ENCODE assay signal across 8 cellular contexts in the genomic region with DNA sequence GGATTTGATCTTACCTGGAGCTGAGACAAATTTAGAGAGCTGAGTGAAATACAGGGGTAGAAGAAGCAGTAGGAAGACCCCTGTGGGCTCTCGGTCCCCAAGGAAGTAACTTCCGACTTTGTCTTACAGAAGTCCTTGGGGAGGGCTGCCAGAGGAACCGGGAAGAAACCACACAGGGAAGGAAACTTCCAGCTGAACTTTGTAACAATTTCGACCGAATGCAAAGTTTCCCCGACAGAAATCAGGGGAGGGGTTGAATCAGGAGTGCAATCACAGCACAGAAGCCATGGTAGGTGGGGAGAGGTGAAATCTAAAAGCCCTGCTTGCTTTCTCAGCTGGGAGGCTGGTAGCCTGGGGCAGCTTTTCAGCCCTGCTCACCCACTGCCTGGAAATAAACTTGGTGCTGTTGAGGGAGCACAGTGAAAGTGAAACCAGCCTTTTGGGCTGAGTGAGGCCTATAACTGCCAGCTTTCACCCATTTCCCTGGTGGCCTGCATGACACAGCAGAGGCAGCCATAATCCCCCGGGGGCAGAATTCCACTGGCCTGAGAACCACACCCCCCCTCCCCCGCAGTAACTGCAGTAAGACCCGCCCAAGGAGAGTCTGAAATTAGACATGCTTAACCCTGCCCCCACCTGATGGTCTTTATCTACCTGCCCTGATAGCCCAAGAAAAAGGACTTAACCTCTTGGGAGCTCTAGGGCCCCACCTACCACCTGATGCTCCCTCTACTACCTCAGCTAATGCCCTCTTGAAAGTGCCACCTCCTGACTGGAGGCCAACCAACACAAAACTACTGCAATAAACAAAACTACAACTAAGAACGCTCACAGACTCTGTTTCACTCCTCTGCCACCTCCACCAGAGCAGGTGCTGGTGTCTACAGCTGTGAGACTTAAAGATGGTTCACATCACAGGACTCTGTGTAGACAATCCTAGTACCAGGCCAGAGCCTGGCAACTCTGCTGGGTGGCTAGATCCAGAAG.
DNase-seq lines count a peak whose midpoint lies in the region; ATAC-seq lines count a peak whose summit lies in the region.

No MANE protein-coding gene starts in this region.

- peak; percentile 55 for DNase-seq in activated CD4-positive, alpha-beta T cell treated with anti-CD3 and anti-CD28 coated beads, Interleukin-2, amount 10 ng/mL, durations not matched to agents 24 days and 14 days
- no peak for DNase-seq in activated CD4-positive, alpha-beta T cell treated with anti-CD3 and anti-CD28 coated beads for 48 hours
- DNase-seq in T-helper 2 cell treated with Interferon-gamma antibody and Interleukin-4, amounts not matched to agents 5 μg/mL and 100 μg/mL, for 36 hours (ENCODE audit: low spot score) = no peak
- DNase-seq in activated naive CD4-positive, alpha-beta T cell treated with anti-CD3 and anti-CD28 coated beads, Interleukin-2, amount 50 U/mL, for 16 hours = no peak
- DNase-seq in NCI-H187 (lab: John Stamatoyannopoulos, UW) = no peak
- no peak for DNase-seq in activated naive CD8-positive, alpha-beta T cell treated with anti-CD3 and anti-CD28 coated beads, Interleukin-2, amount 50 U/mL, for 24 hours
- DNase-seq in inferior parietal cortex (ENCODE audit: extremely low spot score) = no peak

- peak; percentile 93 for ATAC-seq in HG03159 (IDR thresholded peaks at IDR 0.05; ENCODE audit: unreplicated experiment)
- no peak for ATAC-seq in activated naive CD8-positive, alpha-beta T cell treated with anti-CD3 and anti-CD28 coated beads, Interleukin-2, amount 50 U/mL, for 24 hours

- H3K36me3 Mint-ChIP-seq in activated CD4-positive, alpha-beta T cell treated with anti-CD3 and anti-CD28 coated beads, Interleukin-2, amount 10 ng/mL, durations not matched to agents 24 days and 14 days (ENCODE audit: low read depth) = no peaks in the 10 kb centered on the region
- H3K36me3 Mint-ChIP-seq in T-helper 2 cell treated with Interferon-gamma antibody and Interleukin-4, amounts not matched to agents 5 μg/mL and 100 μg/mL, for 36 hours (ENCODE audit: low read depth) = no peaks in the 10 kb centered on the region
- H3K36me3 Mint-ChIP-seq in activated naive CD8-positive, alpha-beta T cell treated with anti-CD3 and anti-CD28 coated beads, Interleukin-2, amount 50 U/mL, for 24 hours (ENCODE audit: low read depth) = no peaks in the 10 kb centered on the region

- H3K27me3 Mint-ChIP-seq in activated CD4-positive, alpha-beta T cell treated with anti-CD3 and anti-CD28 coated beads, Interleukin-2, amount 10 ng/mL, durations not matched to agents 24 days and 14 days = no peaks in the 10 kb centered on the region
- no peaks in the 10 kb centered on the region for H3K27me3 Mint-ChIP-seq in T-helper 2 cell treated with Interferon-gamma antibody and Interleukin-4, amounts not matched to agents 5 μg/mL and 100 μg/mL, for 36 hours (ENCODE audit: low read depth)
- H3K27me3 Mint-ChIP-seq in activated naive CD8-positive, alpha-beta T cell treated with anti-CD3 and anti-CD28 coated beads, Interleukin-2, amount 50 U/mL, for 24 hours = no peaks in the 10 kb centered on the region

- intact Hi-C loops in activated CD4-positive, alpha-beta T cell treated with anti-CD3 and anti-CD28 coated beads, Interleukin-2, amount 10 ng/mL, durations not matched to agents 24 days and 14 days (cut with micrococcal nuclease) = no loop called here

- no peaks in the 10 kb centered on the region for H3K9me3 Mint-ChIP-seq in activated CD4-positive, alpha-beta T cell treated with anti-CD3 and anti-CD28 coated beads, Interleukin-2, amount 10 ng/mL, durations not matched to agents 24 days and 14 days
- H3K9me3 Mint-ChIP-seq in T-helper 2 cell treated with Interferon-gamma antibody and Interleukin-4, amounts not matched to agents 5 μg/mL and 100 μg/mL, for 36 hours = no peaks in the 10 kb centered on the region
- peaks cover 9% of the 10 kb centered on the region for H3K9me3 Mint-ChIP-seq in activated naive CD8-positive, alpha-beta T cell treated with anti-CD3 and anti-CD28 coated beads, Interleukin-2, amount 50 U/mL, for 24 hours

- H3K4me1 Mint-ChIP-seq in activated CD4-positive, alpha-beta T cell treated with anti-CD3 and anti-CD28 coated beads, Interleukin-2, amount 10 ng/mL, durations not matched to agents 24 days and 14 days = peaks cover 2% of the 10 kb centered on the region
- H3K4me1 Mint-ChIP-seq in T-helper 2 cell treated with Interferon-gamma antibody and Interleukin-4, amounts not matched to agents 5 μg/mL and 100 μg/mL, for 36 hours (ENCODE audit: low read depth) = no peaks in the 10 kb centered on the region
- peaks cover 5% of the 10 kb centered on the region for H3K4me1 Mint-ChIP-seq in activated naive CD8-positive, alpha-beta T cell treated with anti-CD3 and anti-CD28 coated beads, Interleukin-2, amount 50 U/mL, for 24 hours

- no peak overlapping the region for H3K27ac Mint-ChIP-seq in activated CD4-positive, alpha-beta T cell treated with anti-CD3 and anti-CD28 coated beads, Interleukin-2, amount 10 ng/mL, durations not matched to agents 24 days and 14 days
- H3K27ac Mint-ChIP-seq in T-helper 2 cell treated with Interferon-gamma antibody and Interleukin-4, amounts not matched to agents 5 μg/mL and 100 μg/mL, for 36 hours = peak overlapping the region; percentile 27
- no peak overlapping the region for H3K27ac Mint-ChIP-seq in activated naive CD8-positive, alpha-beta T cell treated with anti-CD3 and anti-CD28 coated beads, Interleukin-2, amount 50 U/mL, for 24 hours

- no peak overlapping the region for H3K4me3 Mint-ChIP-seq in activated CD4-positive, alpha-beta T cell treated with anti-CD3 and anti-CD28 coated beads, Interleukin-2, amount 10 ng/mL, durations not matched to agents 24 days and 14 days
- H3K4me3 Mint-ChIP-seq in T-helper 2 cell treated with Interferon-gamma antibody and Interleukin-4, amounts not matched to agents 5 μg/mL and 100 μg/mL, for 36 hours = no peak overlapping the region
- H3K4me3 Mint-ChIP-seq in activated naive CD8-positive, alpha-beta T cell treated with anti-CD3 and anti-CD28 coated beads, Interleukin-2, amount 50 U/mL, for 24 hours = no peak overlapping the region
